ENCODE assay signal across 8 cellular contexts in genomic region chr10:13536674-13537366, GRCh38. TPM values are rescaled to one million over a fixed set of nuclear protein-coding genes. Genes with fewer than 3 reads are reported as not detected.
DNase-seq lines count a peak whose midpoint lies in the region; ATAC-seq and TF ChIP-seq lines count a peak whose summit lies in the region.

No MANE protein-coding gene starts in this region.

- POLR2A ChIA-PET in activated naive CD8-positive, alpha-beta T cell treated with anti-CD3 and anti-CD28 coated beads, Interleukin-2, amount 10 ng/mL, durations not matched to agents 7 days and 5 days (lab: Charles Lee): no interaction called here

- H3K27ac Mint-ChIP-seq in activated naive CD8-positive, alpha-beta T cell treated with anti-CD3 and anti-CD28 coated beads, Interleukin-2, amount 10 ng/mL, durations not matched to agents 7 days and 5 days: no peak overlapping the region

- H3K4me1 ChIP-seq in BE2C: no peaks in the 10 kb centered on the region

- peaks cover 9% of the 10 kb centered on the region for H3K27me3 Mint-ChIP-seq in activated naive CD8-positive, alpha-beta T cell treated with anti-CD3 and anti-CD28 coated beads, Interleukin-2, amount 10 ng/mL, durations not matched to agents 7 days and 5 days

- DNase-seq in BE2C (peak; percentile 68), NCI-H2227 treated with DMSO at 0.1 percent for 48 hours (lab: John Stamatoyannopoulos, UW) (peak; percentile 46), iris pigment epithelial cell (ENCODE audit: low read depth) (peak; percentile 52), pons (ENCODE audit: low spot score) (no peak)
- peak; percentile 37 for DNase-seq in activated naive CD8-positive, alpha-beta T cell treated with anti-CD3 and anti-CD28 coated beads, Interleukin-2, amount 10 ng/mL, durations not matched to agents 7 days and 5 days
- peak; percentile 7 to 24 for DNase-seq in stimulated activated CD8-positive, alpha-beta memory T cell treated with anti-CD3 and anti-CD28 coated beads, Interleukin-2, amount 100 ng/mL, for 48 hours (ENCODE audit: low read depth in 2 of 2)

- no peaks in the 10 kb centered on the region for H3K9me3 Mint-ChIP-seq in activated naive CD8-positive, alpha-beta T cell treated with anti-CD3 and anti-CD28 coated beads, Interleukin-2, amount 10 ng/mL, durations not matched to agents 7 days and 5 days

- no peak overlapping the region for H3K4me3 ChIP-seq in BE2C (ENCODE audit: low read depth, low read length)

- H3K36me3 Mint-ChIP-seq in activated naive CD8-positive, alpha-beta T cell treated with anti-CD3 and anti-CD28 coated beads, Interleukin-2, amount 10 ng/mL, durations not matched to agents 7 days and 5 days: no peaks in the 10 kb centered on the region

- no peaks in the 10 kb centered on the region for H3K4me1 Mint-ChIP-seq in activated naive CD8-positive, alpha-beta T cell treated with anti-CD3 and anti-CD28 coated beads, Interleukin-2, amount 10 ng/mL, durations not matched to agents 7 days and 5 days

- H3K9me3 ChIP-seq in BE2C: no peaks in the 10 kb centered on the region

- no peak overlapping the region for H3K4me3 Mint-ChIP-seq in activated naive CD8-positive, alpha-beta T cell treated with anti-CD3 and anti-CD28 coated beads, Interleukin-2, amount 10 ng/mL, durations not matched to agents 7 days and 5 days

- TF ChIP-seq CTCF in BE2C (IDR thresholded peaks at IDR 0.05; ENCODE audit: low read depth, low read length): peak; percentile 67

- no peaks in the 10 kb centered on the region for H3K36me3 ChIP-seq in BE2C

- ATAC-seq in GM21390 (IDR thresholded peaks at IDR 0.05; ENCODE audit: unreplicated experiment): peak; percentile 45
- peak; percentile 50 for ATAC-seq in activated naive CD8-positive, alpha-beta T cell treated with anti-CD3 and anti-CD28 coated beads, Interleukin-2, amount 10 ng/mL, durations not matched to agents 7 days and 5 days (ENCODE audit: low read depth)
- ATAC-seq in GM19395 (IDR thresholded peaks at IDR 0.05; ENCODE audit: unreplicated experiment): no peak

- peaks cover 42% of the 10 kb centered on the region for H3K27me3 ChIP-seq in BE2C

RNA-seq across cellular contexts. Expression of gene BEND7, which starts 8.0 kb away (rescaled TPM):
- polyA plus RNA-seq in BE2C (2012; ENCODE audit: insufficient read depth, insufficient read length, low read depth): not detected
- not detected for total RNA-seq in activated naive CD8-positive, alpha-beta T cell treated with anti-CD3 and anti-CD28 coated beads, Interleukin-2, amount 10 ng/mL, durations not matched to agents 7 days and 5 days

RNA-seq across cellular contexts. Expression of gene PRPF18, which starts 49.9 kb away (rescaled TPM):
- 23.4 TPM for polyA plus RNA-seq in BE2C (2012; ENCODE audit: insufficient read depth, insufficient read length, low read depth)
- 10 to 100 TPM; 24.1 to 27.4 TPM for total RNA-seq in activated naive CD8-positive, alpha-beta T cell treated with anti-CD3 and anti-CD28 coated beads, Interleukin-2, amount 10 ng/mL, durations not matched to agents 7 days and 5 days
